In the genomic region with DNA sequence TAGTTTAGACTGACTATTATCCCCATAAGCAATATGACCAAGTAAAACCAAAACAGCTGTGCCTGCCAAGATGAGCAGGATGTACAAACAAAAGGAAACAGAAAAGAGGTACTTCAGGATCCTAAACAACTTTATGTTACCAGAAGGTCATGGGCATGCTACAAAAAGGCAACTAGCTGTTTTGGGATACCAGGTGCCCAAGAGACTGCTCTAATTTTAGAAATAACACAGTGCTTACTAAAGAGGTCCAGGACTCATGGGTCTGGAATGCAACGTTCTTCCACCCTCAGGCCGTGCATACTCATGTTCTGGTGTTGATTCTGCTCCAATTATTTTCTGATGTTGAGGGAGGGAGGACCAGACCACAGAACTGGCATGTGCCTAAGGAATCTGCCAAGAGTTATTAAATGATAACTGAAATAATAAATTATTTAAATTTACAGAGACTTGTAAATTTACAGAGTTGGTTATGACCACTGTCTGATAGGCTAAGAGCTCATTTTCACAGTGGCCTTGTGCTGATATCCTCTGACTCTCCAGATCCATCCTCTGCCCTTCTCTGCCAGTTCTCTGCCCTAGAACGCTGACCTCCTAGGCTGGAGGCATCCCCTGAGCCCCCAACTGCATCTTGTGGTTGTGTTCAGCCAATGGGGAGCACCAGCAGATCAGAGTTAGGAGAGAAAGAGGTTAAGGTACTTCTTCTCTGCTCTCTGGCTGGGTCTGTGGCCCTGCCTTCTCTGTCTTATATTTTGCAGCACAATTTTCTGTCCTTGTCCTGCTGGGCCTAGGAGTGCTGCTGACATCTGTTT, we compare ENCODE assay signal across 9 cellular contexts. TPM values are rescaled to one million over a fixed set of nuclear protein-coding genes. Genes with fewer than 3 reads are reported as not detected.
DNase-seq lines count a peak whose midpoint lies in the region; ATAC-seq and TF ChIP-seq lines count a peak whose summit lies in the region.
"Had no signal": no experiment of that assay in that cellular context is flagged by ENCODE, and none has a peak within 500 bp of the region (broad histone marks: within the 10 kb centered on the region; RNA-seq: fewer than 3 reads in every experiment).

No MANE protein-coding gene starts in this region.

- H3K4me3 ChIP-seq in PC-9 (no peak overlapping the region), psoas muscle (no peak overlapping the region), dorsolateral prefrontal cortex (no peak overlapping the region)

- CTCF ChIA-PET in PC-9 (lab: Charles Lee), result no interaction called here

- no TSS peak for BruUV-seq in PC-9 (replicated peaks; lab: Mats Ljungman, UMichigan)

- H4K20me1 ChIP-seq in PC-9 (ENCODE audit: insufficient read depth), result no peaks in the 10 kb centered on the region

- H3K27me3 ChIP-seq in PC-9 (ENCODE audit: insufficient read depth, low read depth), result no peaks in the 10 kb centered on the region
- no peaks in the 10 kb centered on the region for H3K27me3 ChIP-seq in psoas muscle (ENCODE audit: insufficient read depth in 3 of 3, low read length in 2 of 3)
- peaks cover 0 to 4% (median 0%) of the 10 kb centered on the region in 45 donors for H3K27me3 ChIP-seq in dorsolateral prefrontal cortex

- no peaks in the 10 kb centered on the region for H3K36me3 ChIP-seq in PC-9 (ENCODE audit: low read depth)
- no peaks in the 10 kb centered on the region for H3K36me3 ChIP-seq in psoas muscle (ENCODE audit: insufficient read depth in 1 of 2, low read depth in 1 of 2)

- TF ChIP-seq CTCF in PC-9 (conservative IDR thresholded peaks at IDR 0.05) (no peak), psoas muscle (IDR thresholded peaks at IDR 0.05) (no peak), dorsolateral prefrontal cortex (IDR thresholded peaks at IDR 0.05 in 54 of 56, conservative IDR thresholded peaks at IDR 0.05 in 2 of 56; ENCODE audit: low read depth in 1 of 56, partially characterized antibody in 56 of 56) (no peak)

- peaks cover 24% of the 10 kb centered on the region for H3K4me1 ChIP-seq in PC-9 (replicated peaks; ENCODE audit: insufficient read depth)
- peaks cover 31% of the 10 kb centered on the region for H3K4me1 ChIP-seq in psoas muscle

- peak overlapping the region; percentile 33 for H3K4me2 ChIP-seq in PC-9

- H2AFZ ChIP-seq in PC-9, result no peak overlapping the region

- WGBS in psoas muscle, 3 donors, result 16 to 22% (median 20%) methylated on average over 3 of the region's 3 CpGs

- H3F3A ChIP-seq in PC-9 (ENCODE audit: insufficient read depth, low read depth), result peaks cover 13% of the 10 kb centered on the region

- no peaks in the 10 kb centered on the region for H3K9me2 ChIP-seq in PC-9 (ENCODE audit: insufficient read depth)

- no peaks in the 10 kb centered on the region for H3K79me2 ChIP-seq in PC-9 (ENCODE audit: low read depth)

- H3K27ac ChIP-seq in PC-9 (peak overlapping the region; percentile 35), psoas muscle (peak overlapping the region; percentile 89), dorsolateral prefrontal cortex (no peak overlapping the region)

- H3K9me3 ChIP-seq in PC-9 (ENCODE audit: insufficient read depth, low read depth) (no peaks in the 10 kb centered on the region), psoas muscle (no peaks in the 10 kb centered on the region)

- peak; percentile 93 to 96 (median 96) for ATAC-seq in psoas muscle
- no peak for ATAC-seq in GM18517 (IDR thresholded peaks at IDR 0.05; ENCODE audit: unreplicated experiment)

- intact Hi-C loops in PC-9 (cut with micrococcal nuclease; ENCODE audit: unreplicated experiment) (loop anchor here (2.0 kb wide), 1 partner anchor 15 kb away; no protein-coding TSS in a partner anchor), psoas muscle (cut with DNase I) (no loop called here), dorsolateral prefrontal cortex (cut with DNase I) (loop anchor here in 1 of 2 donors (10.0 kb wide), 2 partner anchors 151 to 261 kb away; a partner anchor contains a TSS), posterior cingulate gyrus (cut with DNase I) (no loop called here)

- DNase-seq in COR-L47 (lab: John Stamatoyannopoulos, UW), result peak; percentile 18
- DNase-seq in PC-9, result peak; percentile 52 to 88
- peak; percentile 97 for DNase-seq in fibroblast of peridontal ligament (ENCODE audit: extremely low read depth)
- DNase-seq in psoas muscle, result peak in 1 of 2 donors; percentile 55
- no peak for DNase-seq in dorsolateral prefrontal cortex
- no peak for DNase-seq in NCI-H187 treated with DMSO at 0.1 percent for 48 hours (lab: John Stamatoyannopoulos, UW)
- no peak for DNase-seq in posterior cingulate gyrus
- DNase-seq: activated naive CD4-positive, alpha-beta T cell treated with anti-CD3 and anti-CD28 coated beads for 36 hours had no signal

- POLR2A ChIA-PET in PC-9 (lab: Charles Lee; ENCODE audit: unreplicated experiment), result interaction anchor here (0.6 kb wide), 1 partner anchor 270 kb away, joined by 6 read pairs; no protein-coding TSS in a partner anchor

RNA-seq across cellular contexts. Expression of a gene that starts 37.7 kb away (rescaled TPM):
- total RNA-seq in PC-9 (2021) (30.4 and 32.0 TPM in 2 replicates), psoas muscle (10 to 100 TPM in 1 of 4 donors, 1 to 10 TPM in 3; 4.2 to 10.9 (median 8.7) TPM), dorsolateral prefrontal cortex (10 to 100 TPM in 103 of 120 experiments, 1 to 10 TPM in 17; 7.7 to 24.2 (median 12.6) TPM)
- 1 to 10 TPM; 2.9 to 8.9 (median 5.2) TPM for polyA plus RNA-seq in psoas muscle

RNA-seq across cellular contexts. Expression of a gene that starts 54.6 kb away (rescaled TPM):
- total RNA-seq in PC-9 (2021), result 20.7 and 23.3 TPM in 2 replicates
- 10 to 100 TPM; 10.2 to 20.7 (median 13.1) TPM for total RNA-seq in psoas muscle
- polyA plus RNA-seq in psoas muscle, result 10 to 100 TPM; 13.3 to 28.8 (median 20.7) TPM
- 10 to 100 TPM; 28.8 to 59.4 (median 45.6) TPM for total RNA-seq in dorsolateral prefrontal cortex

Comparison
In these comparisons a context has a peak if more than half of its experiments do, and no peak if none do; other contexts are left out.
1. DNase-seq: peak in COR-L47 (single experiment), PC-9 (2 of 2) and fibroblast of peridontal ligament (single experiment); none in dorsolateral prefrontal cortex (0 of 10), NCI-H187 treated with DMSO at 0.1 percent for 48 hours (single experiment) and posterior cingulate gyrus (0 of 10).
2. H3K27ac ChIP-seq: peak in PC-9 (single experiment) and psoas muscle (single experiment); none in dorsolateral prefrontal cortex (0 of 59).